In the genomic region with DNA sequence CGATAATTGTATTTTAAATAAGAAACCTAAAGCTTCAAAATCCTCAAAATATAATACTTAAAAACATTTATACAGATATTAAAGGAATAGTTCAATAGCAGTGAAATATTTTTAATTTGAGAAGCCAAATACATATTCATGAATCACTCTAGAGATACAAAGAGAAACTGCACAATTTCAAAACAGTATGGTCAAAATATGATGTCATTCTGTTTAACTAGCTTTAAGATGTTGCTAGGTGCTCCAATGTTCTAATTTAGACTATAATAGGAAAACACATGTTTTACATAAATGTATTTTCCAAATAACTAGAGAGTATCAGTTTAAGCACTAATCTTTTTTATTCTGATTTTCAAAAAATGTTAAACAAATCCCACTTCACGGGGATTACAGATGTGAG, we compare ENCODE assay signal across 1 cellular context.
TF ChIP-seq lines count a peak whose summit lies in the region.

No MANE protein-coding gene starts in this region.

TF ChIP-seq in HepG2, 621 proteins besides CTCF, POLR2A, EP300 and RAD21:
- no peak for TF ChIP-seq CBX1 (IDR thresholded peaks at IDR 0.05; ENCODE audit: low read depth)
- TF ChIP-seq, protein P1, sequence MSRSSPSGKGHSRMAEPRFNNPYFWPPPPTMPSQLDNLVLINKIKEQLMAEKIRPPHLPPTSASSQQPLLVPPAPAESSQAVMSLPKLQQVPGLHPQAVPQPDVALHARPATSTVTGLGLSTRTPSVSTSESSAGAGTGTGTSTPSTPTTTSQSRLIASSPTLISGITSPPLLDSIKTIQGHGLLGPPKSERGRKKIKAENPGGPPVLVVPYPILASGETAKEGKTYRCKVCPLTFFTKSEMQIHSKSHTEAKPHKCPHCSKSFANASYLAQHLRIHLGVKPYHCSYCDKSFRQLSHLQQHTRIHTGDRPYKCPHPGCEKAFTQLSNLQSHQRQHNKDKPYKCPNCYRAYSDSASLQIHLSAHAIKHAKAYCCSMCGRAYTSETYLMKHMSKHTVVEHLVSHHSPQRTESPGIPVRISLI (CRISPR knock-in tag; IDR thresholded peaks at IDR 0.05; ENCODE audit: borderline replicate concordance): no peak
- peak; percentile 38; the same call in 1 of the 2 replicates for TF ChIP-seq ATF7 (IDR thresholded peaks at IDR 0.05)
- TF ChIP-seq ATF7 (CRISPR knock-in tag; IDR thresholded peaks at IDR 0.05): no peak
